ENCODE assay signal across 8 cellular contexts in genomic region chr6:138001750-138002349, GRCh38.
DNase-seq lines count a peak whose midpoint lies in the region; ATAC-seq lines count a peak whose summit lies in the region.

No MANE protein-coding gene starts in this region.

- no peak overlapping the region for H3K4me3 Mint-ChIP-seq in activated CD4-positive, alpha-beta memory T cell treated with anti-CD3 and anti-CD28 coated beads, Interleukin-2, amount 10 ng/mL, durations not matched to agents 7 days and 5 days
- H3K4me3 Mint-ChIP-seq in effector memory CD8-positive, alpha-beta T cell, result no peak overlapping the region

- peak; percentile 7 for DNase-seq in NK-92 treated with Interleukin-12 subunit alpha and Interleukin-12 subunit beta, amount 100 ng/mL, for 24 hours (lab: John Stamatoyannopoulos, UW)
- DNase-seq in NK-92 (lab: John Stamatoyannopoulos, UW; ENCODE audit: unreplicated experiment), result no peak
- DNase-seq in NCI-H748 (lab: John Stamatoyannopoulos, UW; ENCODE audit: unreplicated experiment), result peak; percentile 71
- peak; percentile 65 for DNase-seq in activated CD4-positive, alpha-beta memory T cell treated with anti-CD3 and anti-CD28 coated beads, Interleukin-2, amount 10 ng/mL, durations not matched to agents 7 days and 5 days
- DNase-seq in effector memory CD8-positive, alpha-beta T cell, result peak; percentile 55 to 63 (median 58)
- peak; percentile 60 for DNase-seq in midbrain (lab: John Stamatoyannopoulos, UW)
- DNase-seq in stimulated activated CD8-positive, alpha-beta memory T cell treated with anti-CD3 and anti-CD28 coated beads, Interleukin-4, amount 100 ng/mL, for 48 hours, result peak; percentile 78

- CTCF ChIA-PET in activated CD4-positive, alpha-beta memory T cell treated with anti-CD3 and anti-CD28 coated beads, Interleukin-2, amount 10 ng/mL, durations not matched to agents 7 days and 5 days (lab: Charles Lee), result interaction anchor here (0.7 to 6.6 kb wide), 10 partner anchors 9 to 587 kb away, joined by 3 to 55 read pairs (median 4); partner anchors contain the start of gene TNFAIP3

- H3K27ac Mint-ChIP-seq in activated CD4-positive, alpha-beta memory T cell treated with anti-CD3 and anti-CD28 coated beads, Interleukin-2, amount 10 ng/mL, durations not matched to agents 7 days and 5 days, result no peak overlapping the region
- no peak overlapping the region for H3K27ac Mint-ChIP-seq in effector memory CD8-positive, alpha-beta T cell

- H3K36me3 Mint-ChIP-seq in activated CD4-positive, alpha-beta memory T cell treated with anti-CD3 and anti-CD28 coated beads, Interleukin-2, amount 10 ng/mL, durations not matched to agents 7 days and 5 days (ENCODE audit: low read depth), result no peaks in the 10 kb centered on the region
- H3K36me3 Mint-ChIP-seq in effector memory CD8-positive, alpha-beta T cell (ENCODE audit: insufficient read depth), result no peaks in the 10 kb centered on the region

- H3K27me3 Mint-ChIP-seq in activated CD4-positive, alpha-beta memory T cell treated with anti-CD3 and anti-CD28 coated beads, Interleukin-2, amount 10 ng/mL, durations not matched to agents 7 days and 5 days, result no peaks in the 10 kb centered on the region
- H3K27me3 Mint-ChIP-seq in effector memory CD8-positive, alpha-beta T cell, result no peaks in the 10 kb centered on the region

- H3K4me1 Mint-ChIP-seq in activated CD4-positive, alpha-beta memory T cell treated with anti-CD3 and anti-CD28 coated beads, Interleukin-2, amount 10 ng/mL, durations not matched to agents 7 days and 5 days, result peaks cover 12% of the 10 kb centered on the region
- H3K4me1 Mint-ChIP-seq in effector memory CD8-positive, alpha-beta T cell (ENCODE audit: low read depth in 2 of 2), result peaks cover 0 to 4% of the 10 kb centered on the region in 2 donors

- peaks cover 7% of the 10 kb centered on the region for H3K9me3 Mint-ChIP-seq in activated CD4-positive, alpha-beta memory T cell treated with anti-CD3 and anti-CD28 coated beads, Interleukin-2, amount 10 ng/mL, durations not matched to agents 7 days and 5 days
- H3K9me3 Mint-ChIP-seq in effector memory CD8-positive, alpha-beta T cell, result peaks cover 0 to under 1% of the 10 kb centered on the region in 2 donors

- ATAC-seq in effector memory CD8-positive, alpha-beta T cell (replicated peaks), result peak; percentile 71
- no peak for ATAC-seq in HG02763 (IDR thresholded peaks at IDR 0.05; ENCODE audit: unreplicated experiment)

- POLR2A ChIA-PET in activated CD4-positive, alpha-beta memory T cell treated with anti-CD3 and anti-CD28 coated beads, Interleukin-2, amount 10 ng/mL, durations not matched to agents 7 days and 5 days (lab: Charles Lee), result interaction anchor here (0.7 kb wide), 2 partner anchors 84 to 106 kb away, joined by 4 read pairs; no protein-coding TSS in a partner anchor
